1 cellular context compared by ENCODE assay signal in the genomic region with DNA sequence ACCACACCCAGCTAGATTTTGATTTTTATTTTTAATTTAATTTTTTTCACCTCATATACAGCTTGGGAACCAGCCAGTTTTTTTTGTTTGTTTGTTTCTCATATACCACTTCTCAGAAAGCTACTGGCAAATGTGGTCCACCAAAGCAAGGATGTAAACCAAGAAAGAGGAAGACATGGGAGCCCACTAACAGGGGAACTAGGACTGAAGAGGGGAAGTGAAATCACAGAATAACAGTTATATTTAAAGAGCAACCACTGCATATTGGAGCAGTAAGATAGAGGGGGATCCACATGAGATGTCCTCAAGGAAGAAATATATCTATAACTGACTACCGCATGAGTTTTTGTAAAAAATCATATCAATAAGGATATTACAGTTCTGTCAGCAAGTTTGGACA.
TF ChIP-seq lines count a peak whose summit lies in the region.

No MANE protein-coding gene starts in this region.

TF ChIP-seq in GM23338, 12 proteins besides CTCF, POLR2A, EP300 and RAD21 (continued from another document):
- TF ChIP-seq, protein P1, sequence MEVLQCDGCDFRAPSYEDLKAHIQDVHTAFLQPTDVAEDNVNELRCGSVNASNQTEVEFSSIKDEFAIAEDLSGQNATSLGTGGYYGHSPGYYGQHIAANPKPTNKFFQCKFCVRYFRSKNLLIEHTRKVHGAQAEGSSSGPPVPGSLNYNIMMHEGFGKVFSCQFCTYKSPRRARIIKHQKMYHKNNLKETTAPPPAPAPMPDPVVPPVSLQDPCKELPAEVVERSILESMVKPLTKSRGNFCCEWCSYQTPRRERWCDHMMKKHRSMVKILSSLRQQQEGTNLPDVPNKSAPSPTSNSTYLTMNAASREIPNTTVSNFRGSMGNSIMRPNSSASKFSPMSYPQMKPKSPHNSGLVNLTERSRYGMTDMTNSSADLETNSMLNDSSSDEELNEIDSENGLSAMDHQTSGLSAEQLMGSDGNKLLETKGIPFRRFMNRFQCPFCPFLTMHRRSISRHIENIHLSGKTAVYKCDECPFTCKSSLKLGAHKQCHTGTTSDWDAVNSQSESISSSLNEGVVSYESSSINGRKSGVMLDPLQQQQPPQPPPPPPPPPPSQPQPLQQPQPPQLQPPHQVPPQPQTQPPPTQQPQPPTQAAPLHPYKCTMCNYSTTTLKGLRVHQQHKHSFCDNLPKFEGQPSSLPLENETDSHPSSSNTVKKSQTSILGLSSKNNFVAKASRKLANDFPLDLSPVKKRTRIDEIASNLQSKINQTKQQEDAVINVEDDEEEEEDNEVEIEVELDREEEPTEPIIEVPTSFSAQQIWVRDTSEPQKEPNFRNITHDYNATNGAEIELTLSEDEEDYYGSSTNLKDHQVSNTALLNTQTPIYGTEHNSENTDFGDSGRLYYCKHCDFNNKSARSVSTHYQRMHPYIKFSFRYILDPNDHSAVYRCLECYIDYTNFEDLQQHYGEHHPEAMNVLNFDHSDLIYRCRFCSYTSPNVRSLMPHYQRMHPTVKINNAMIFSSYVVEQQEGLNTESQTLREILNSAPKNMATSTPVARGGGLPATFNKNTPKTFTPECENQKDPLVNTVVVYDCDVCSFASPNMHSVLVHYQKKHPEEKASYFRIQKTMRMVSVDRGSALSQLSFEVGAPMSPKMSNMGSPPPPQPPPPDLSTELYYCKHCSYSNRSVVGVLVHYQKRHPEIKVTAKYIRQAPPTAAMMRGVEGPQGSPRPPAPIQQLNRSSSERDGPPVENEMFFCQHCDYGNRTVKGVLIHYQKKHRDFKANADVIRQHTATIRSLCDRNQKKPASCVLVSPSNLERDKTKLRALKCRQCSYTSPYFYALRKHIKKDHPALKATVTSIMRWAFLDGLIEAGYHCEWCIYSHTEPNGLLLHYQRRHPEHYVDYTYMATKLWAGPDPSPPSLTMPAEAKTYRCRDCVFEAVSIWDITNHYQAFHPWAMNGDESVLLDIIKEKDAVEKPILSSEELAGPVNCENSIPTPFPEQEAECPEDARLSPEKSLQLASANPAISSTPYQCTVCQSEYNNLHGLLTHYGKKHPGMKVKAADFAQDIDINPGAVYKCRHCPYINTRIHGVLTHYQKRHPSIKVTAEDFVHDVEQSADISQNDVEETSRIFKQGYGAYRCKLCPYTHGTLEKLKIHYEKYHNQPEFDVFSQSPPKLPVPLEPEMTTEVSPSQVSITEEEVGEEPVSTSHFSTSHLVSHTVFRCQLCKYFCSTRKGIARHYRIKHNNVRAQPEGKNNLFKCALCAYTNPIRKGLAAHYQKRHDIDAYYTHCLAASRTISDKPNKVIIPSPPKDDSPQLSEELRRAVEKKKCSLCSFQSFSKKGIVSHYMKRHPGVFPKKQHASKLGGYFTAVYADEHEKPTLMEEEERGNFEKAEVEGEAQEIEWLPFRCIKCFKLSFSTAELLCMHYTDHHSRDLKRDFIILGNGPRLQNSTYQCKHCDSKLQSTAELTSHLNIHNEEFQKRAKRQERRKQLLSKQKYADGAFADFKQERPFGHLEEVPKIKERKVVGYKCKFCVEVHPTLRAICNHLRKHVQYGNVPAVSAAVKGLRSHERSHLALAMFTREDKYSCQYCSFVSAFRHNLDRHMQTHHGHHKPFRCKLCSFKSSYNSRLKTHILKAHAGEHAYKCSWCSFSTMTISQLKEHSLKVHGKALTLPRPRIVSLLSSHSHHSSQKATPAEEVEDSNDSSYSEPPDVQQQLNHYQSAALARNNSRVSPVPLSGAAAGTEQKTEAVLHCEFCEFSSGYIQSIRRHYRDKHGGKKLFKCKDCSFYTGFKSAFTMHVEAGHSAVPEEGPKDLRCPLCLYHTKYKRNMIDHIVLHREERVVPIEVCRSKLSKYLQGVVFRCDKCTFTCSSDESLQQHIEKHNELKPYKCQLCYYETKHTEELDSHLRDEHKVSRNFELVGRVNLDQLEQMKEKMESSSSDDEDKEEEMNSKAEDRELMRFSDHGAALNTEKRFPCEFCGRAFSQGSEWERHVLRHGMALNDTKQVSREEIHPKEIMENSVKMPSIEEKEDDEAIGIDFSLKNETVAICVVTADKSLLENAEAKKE (CRISPR knock-in tag; IDR thresholded peaks at IDR 0.05): no peak
- no peak for TF ChIP-seq NANOG (IDR thresholded peaks at IDR 0.05; ENCODE audit: borderline replicate concordance)
